19 cellular contexts compared by ENCODE assay signal in the genomic region with DNA sequence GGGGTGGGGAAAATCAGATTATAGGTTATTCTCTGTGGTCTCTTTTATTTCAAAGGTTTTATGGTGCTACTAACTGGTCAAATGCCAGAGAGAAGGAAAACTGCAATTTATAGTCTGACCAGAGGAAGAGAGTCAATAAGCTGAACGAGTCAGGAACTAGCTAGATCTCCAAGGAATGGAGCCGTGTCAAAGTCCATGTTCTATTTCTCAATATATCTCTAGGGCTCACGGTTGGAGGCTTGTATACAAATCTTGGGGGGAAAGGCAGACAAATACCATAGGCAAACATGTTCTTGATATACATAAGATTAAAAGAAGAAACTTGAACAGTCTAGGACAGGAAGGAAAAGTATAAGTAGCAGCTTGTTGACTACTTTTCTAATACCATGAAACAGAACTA.
DNase-seq lines count a peak whose midpoint lies in the region; ATAC-seq and TF ChIP-seq lines count a peak whose summit lies in the region.
"Had no signal": no experiment of that assay in that cellular context is flagged by ENCODE, and none has a peak within 500 bp of the region (broad histone marks: within the 10 kb centered on the region; RNA-seq: fewer than 3 reads in every experiment).

No MANE protein-coding gene starts in this region.

- H3K9ac ChIP-seq in colonic mucosa (ENCODE audit: low read depth in 2 of 2, low read length in 2 of 2), result no peak overlapping the region
- H3K9ac ChIP-seq in muscle layer of colon (ENCODE audit: low read length), result no peak overlapping the region

- ATAC-seq in GM21529 (IDR thresholded peaks at IDR 0.05; ENCODE audit: unreplicated experiment) (no peak), lower lobe of right lung (no peak)
- ATAC-seq: GM23338, HCT116 had no signal

- WGBS in sigmoid colon, 2 donors, result 9 to 53% methylated on average over 3 of the region's 3 CpGs

- no peak for TF ChIP-seq EP300 in sigmoid colon (IDR thresholded peaks at IDR 0.05)

- peak; percentile 76 for DNase-seq in LoVo (ENCODE audit: low spot score)
- peak; percentile 45 for DNase-seq in colonic mucosa
- no peak for DNase-seq in sigmoid colon
- no peak for DNase-seq in GOT3 (lab: John Stamatoyannopoulos, UW)
- no peak for DNase-seq in substantia nigra (lab: John Stamatoyannopoulos, UW)
- no peak for DNase-seq in lower lobe of right lung
- DNase-seq: DMS 273 treated with DMSO at 0.1 percent for 48 hours, GDM1, IMR-90, NCI-H1436, NCI-H2029, NCI-H446, NCI-H69, Peyer's patch, SW 1271 had no signal

- H3K36me3 ChIP-seq in colonic mucosa, result no peaks in the 10 kb centered on the region
- H3K36me3 ChIP-seq in muscle layer of colon (ENCODE audit: insufficient read depth, low read length), result no peaks in the 10 kb centered on the region
- H3K36me3 ChIP-seq in sigmoid colon, result no peaks in the 10 kb centered on the region
- H3K36me3 ChIP-seq in lower lobe of right lung, result no peaks in the 10 kb centered on the region
- H3K36me3 ChIP-seq: Peyer's patch had no signal

- H3K9me3 ChIP-seq in colonic mucosa, result no peaks in the 10 kb centered on the region
- no peaks in the 10 kb centered on the region for H3K9me3 ChIP-seq in muscle layer of colon (ENCODE audit: low read length)
- H3K9me3 ChIP-seq in sigmoid colon, result no peaks in the 10 kb centered on the region
- no peaks in the 10 kb centered on the region for H3K9me3 ChIP-seq in lower lobe of right lung
- H3K9me3 ChIP-seq: Peyer's patch had no signal

- no peak for TF ChIP-seq POLR2A in sigmoid colon (IDR thresholded peaks at IDR 0.05)

- intact Hi-C loops in colonic mucosa (cut with DNase I), result no loop called here
- intact Hi-C loops in sigmoid colon (cut with DNase I), result no loop called here
- intact Hi-C loops in lower lobe of right lung (cut with DNase I), result no loop called here

- H3K4me3 ChIP-seq in colonic mucosa, result no peak overlapping the region
- H3K4me3 ChIP-seq in muscle layer of colon (ENCODE audit: low read depth in 1 of 2, low read length in 2 of 2), result no peak overlapping the region
- H3K4me3 ChIP-seq in sigmoid colon, result no peak overlapping the region
- H3K4me3 ChIP-seq in lower lobe of right lung, result no peak overlapping the region
- H3K4me3 ChIP-seq: GM23338, Peyer's patch had no signal

- H3K4me1 ChIP-seq in colonic mucosa (no peaks in the 10 kb centered on the region), muscle layer of colon (ENCODE audit: insufficient read depth, low read length) (peaks cover 44% of the 10 kb centered on the region), sigmoid colon (peaks cover 0 to 97% (median 39%) of the 10 kb centered on the region in 4 donors), lower lobe of right lung (no peaks in the 10 kb centered on the region)

- TF ChIP-seq CTCF in colonic mucosa (IDR thresholded peaks at IDR 0.05) (no peak), sigmoid colon (IDR thresholded peaks at IDR 0.05) (no peak), lower lobe of right lung (IDR thresholded peaks at IDR 0.05) (no peak)

- H3K27ac ChIP-seq in colonic mucosa, result peak overlapping the region; percentile 27
- H3K27ac ChIP-seq in muscle layer of colon (ENCODE audit: low read depth, low read length), result peak overlapping the region; percentile 19
- peak overlapping the region; percentile 58 to 90 (median 78) for H3K27ac ChIP-seq in sigmoid colon
- H3K27ac ChIP-seq in substantia nigra (ENCODE audit: low read depth, low read length, poor library complexity, severe bottlenecking), result no peak overlapping the region
- no peak overlapping the region for H3K27ac ChIP-seq in lower lobe of right lung

- H3K27me3 ChIP-seq in colonic mucosa (no peaks in the 10 kb centered on the region), muscle layer of colon (ENCODE audit: control insufficient read depth in 1 of 2, insufficient read depth in 2 of 2, low read length in 2 of 2) (no peaks in the 10 kb centered on the region), sigmoid colon (no peaks in the 10 kb centered on the region), lower lobe of right lung (ENCODE audit: low read depth) (no peaks in the 10 kb centered on the region)
- H3K27me3 ChIP-seq: Peyer's patch had no signal

Comparison
In these comparisons a context has a peak if more than half of its experiments do, and no peak if none do; other contexts are left out.
1. DNase-seq: peak in LoVo (single experiment) and colonic mucosa (single experiment); none in sigmoid colon (single experiment), GOT3 (single experiment), substantia nigra (0 of 49) and lower lobe of right lung (single experiment).
2. H3K27ac ChIP-seq: peak in colonic mucosa (single experiment), muscle layer of colon (single experiment) and sigmoid colon (4 of 4); none in substantia nigra (single experiment) and lower lobe of right lung (single experiment).